Comparison of ENCODE assay signal across 27 cellular contexts in the genomic region with DNA sequence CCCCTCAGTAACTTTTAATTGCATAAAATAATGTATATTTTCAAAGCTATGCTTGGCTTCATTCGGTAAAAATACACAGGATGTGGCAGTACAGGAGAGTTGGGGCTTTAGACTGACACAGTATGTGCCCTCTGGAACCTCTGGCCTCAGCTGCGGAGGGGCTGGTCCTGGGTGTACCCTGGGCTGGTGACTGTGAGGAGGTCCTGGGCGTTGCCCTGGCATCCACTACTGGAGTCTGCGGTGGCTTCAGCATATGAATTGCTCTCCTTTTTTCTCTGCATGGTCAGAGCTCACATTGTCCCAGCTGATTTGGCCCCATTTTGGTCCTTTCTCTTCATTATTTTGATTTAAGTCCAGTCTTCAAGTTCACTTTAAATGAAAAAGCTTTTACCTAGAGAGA. TPM values are rescaled to one million over a fixed set of nuclear protein-coding genes. Genes with fewer than 3 reads are reported as not detected.
"Had no signal": no experiment of that assay in that cellular context is flagged by ENCODE, and none has a peak within 500 bp of the region (broad histone marks: within the 10 kb centered on the region; RNA-seq: fewer than 3 reads in every experiment).

No MANE protein-coding gene starts in this region.

- H3K27ac Mint-ChIP-seq: activated B cell treated with CpG ODN at 0.5 μM for 24 hours; activated CD4-positive, alpha-beta memory T cell treated with anti-CD3 and anti-CD28 coated beads, Interleukin-2, amount 10 ng/mL, durations not matched to agents 7 days and 5 days; activated CD8-positive, alpha-beta memory T cell treated with anti-CD3 and anti-CD28 coated beads, Interleukin-2, amount 10 ng/mL, durations not matched to agents 7 days and 5 days; activated naive CD4-positive, alpha-beta T cell treated with anti-CD3 and anti-CD28 coated beads, Interleukin-2, amount 10 ng/mL, durations not matched to agents 7 days and 5 days; activated naive CD8-positive, alpha-beta T cell; activated naive CD8-positive, alpha-beta T cell treated with anti-CD3 and anti-CD28 coated beads, Interleukin-2, amount 50 U/mL, for 24 hours; T-cell; T-helper 17 cell had no signal

- H3K27ac ChIP-seq: body of pancreas, breast epithelium, SJCRH30, SK-N-MC, VCaP had no signal

- H3K27me3 ChIP-seq: body of pancreas, breast epithelium, SJCRH30 had no signal

- ATAC-seq: activated naive CD8-positive, alpha-beta T cell treated with anti-CD3 and anti-CD28 coated beads, Interleukin-2, amount 50 U/mL, for 24 hours; body of pancreas; Panc1; T-cell; T-helper 17 cell had no signal

- DNase-seq: activated B cell treated with CpG ODN at 0.5 μM for 24 hours; activated CD4-positive, alpha-beta T cell treated with anti-CD3 and anti-CD28 coated beads for 4 hours; activated CD4-positive, alpha-beta T cell treated with anti-CD3 and anti-CD28 coated beads, Interleukin-2, amount 50 U/mL, for 1 hour; activated CD4-positive, CD25-positive, alpha-beta regulatory T cell treated with anti-CD3 and anti-CD28 coated beads, Interleukin-2, amount 50 U/mL, for 72 hours; activated CD8-positive, alpha-beta memory T cell treated with anti-CD3 and anti-CD28 coated beads for 24 hours; activated effector memory CD4-positive, alpha-beta T cell treated with Interleukin-2 at 50 U/mL for 16 hours; aorta; body of pancreas; NCI-H1105; NCI-H1436; NCI-H2029; NCI-H345; NCI-H524 treated with DMSO at 0.1 percent for 48 hours; SHP77; T-cell; T-helper 17 cell had no signal

- H3K36me3 ChIP-seq: breast epithelium, SJCRH30 had no signal

- H3K36me3 Mint-ChIP-seq: activated CD8-positive, alpha-beta memory T cell treated with anti-CD3 and anti-CD28 coated beads, Interleukin-2, amount 10 ng/mL, durations not matched to agents 7 days and 5 days; activated naive CD4-positive, alpha-beta T cell treated with anti-CD3 and anti-CD28 coated beads, Interleukin-2, amount 10 ng/mL, durations not matched to agents 7 days and 5 days; activated naive CD8-positive, alpha-beta T cell; T-cell had no signal

- H3K9me3 Mint-ChIP-seq: activated CD4-positive, alpha-beta memory T cell treated with anti-CD3 and anti-CD28 coated beads, Interleukin-2, amount 10 ng/mL, durations not matched to agents 7 days and 5 days; activated naive CD4-positive, alpha-beta T cell treated with anti-CD3 and anti-CD28 coated beads, Interleukin-2, amount 10 ng/mL, durations not matched to agents 7 days and 5 days had no signal

- H3K4me3 ChIP-seq: body of pancreas, breast epithelium, SJCRH30, SK-N-MC had no signal

- H3K4me1 Mint-ChIP-seq: activated B cell treated with CpG ODN at 0.5 μM for 24 hours; activated CD4-positive, alpha-beta memory T cell treated with anti-CD3 and anti-CD28 coated beads, Interleukin-2, amount 10 ng/mL, durations not matched to agents 7 days and 5 days; activated naive CD4-positive, alpha-beta T cell treated with anti-CD3 and anti-CD28 coated beads, Interleukin-2, amount 10 ng/mL, durations not matched to agents 7 days and 5 days; activated naive CD8-positive, alpha-beta T cell treated with anti-CD3 and anti-CD28 coated beads, Interleukin-2, amount 50 U/mL, for 24 hours; T-cell; T-helper 17 cell had no signal

- H3K9me3 ChIP-seq: SJCRH30 had no signal

- H3K4me3 Mint-ChIP-seq: activated B cell treated with CpG ODN at 0.5 μM for 24 hours; activated CD4-positive, alpha-beta memory T cell treated with anti-CD3 and anti-CD28 coated beads, Interleukin-2, amount 10 ng/mL, durations not matched to agents 7 days and 5 days; activated CD8-positive, alpha-beta memory T cell treated with anti-CD3 and anti-CD28 coated beads, Interleukin-2, amount 10 ng/mL, durations not matched to agents 7 days and 5 days; activated naive CD4-positive, alpha-beta T cell treated with anti-CD3 and anti-CD28 coated beads, Interleukin-2, amount 10 ng/mL, durations not matched to agents 7 days and 5 days; activated naive CD8-positive, alpha-beta T cell; activated naive CD8-positive, alpha-beta T cell treated with anti-CD3 and anti-CD28 coated beads, Interleukin-2, amount 50 U/mL, for 24 hours; T-cell; T-helper 17 cell had no signal

- H3K4me1 ChIP-seq: body of pancreas, breast epithelium, SJCRH30 had no signal

RNA-seq across cellular contexts. Expression of a gene that starts 40.5 kb away (rescaled TPM):
- total RNA-seq: activated CD4-positive, alpha-beta memory T cell treated with anti-CD3 and anti-CD28 coated beads, Interleukin-2, amount 10 ng/mL, durations not matched to agents 7 days and 5 days; activated CD8-positive, alpha-beta memory T cell treated with anti-CD3 and anti-CD28 coated beads, Interleukin-2, amount 10 ng/mL, durations not matched to agents 7 days and 5 days; NCI-H460; SJCRH30; T-helper 17 cell had no signal
